Comparison of ENCODE assay signal across 19 cellular contexts in the genomic region with DNA sequence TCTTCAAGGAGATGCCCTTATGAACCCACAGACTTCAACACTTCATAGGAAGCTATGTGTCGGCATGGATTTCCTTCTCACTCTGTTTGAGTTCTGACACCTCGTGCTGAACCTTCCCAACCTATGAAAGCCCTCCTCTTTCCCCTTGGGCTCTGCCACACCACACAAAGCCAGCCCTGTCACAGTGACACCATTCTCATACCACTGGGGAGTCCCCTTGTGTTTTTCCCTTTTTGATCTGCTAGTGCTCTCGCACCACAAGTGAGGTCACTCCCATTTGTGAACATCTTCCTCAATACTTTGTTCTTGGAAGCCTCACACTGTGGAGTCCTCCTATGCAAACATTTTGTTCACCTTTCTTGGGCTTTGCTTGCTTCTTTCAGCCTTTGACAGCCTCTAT.
A peak's percentile ranks its signal among the peaks of the same experiment; 100 is the strongest.
DNase-seq lines count a peak whose midpoint lies in the region; ATAC-seq and TF ChIP-seq lines count a peak whose summit lies in the region.
"Had no signal": no experiment of that assay in that cellular context is flagged by ENCODE, and none has a peak within 500 bp of the region (broad histone marks: within the 10 kb centered on the region; RNA-seq: fewer than 3 reads in every experiment).

No MANE protein-coding gene starts in this region.

- no peaks in the 10 kb centered on the region for H3K36me3 ChIP-seq in trophoblast cell (ENCODE audit: control insufficient read depth in 1 of 2, insufficient read depth in 2 of 2, low read length in 2 of 2)
- H3K36me3 ChIP-seq in esophagus squamous epithelium = no peaks in the 10 kb centered on the region
- H3K36me3 ChIP-seq: BLaER1 treated with 17β-estradiol and CSF1 and Interleukin-3, amounts not matched to agents 10 nM and 100 nM had no signal

- H3K18ac ChIP-seq in trophoblast cell (ENCODE audit: low read length) = no peak overlapping the region

- no peak overlapping the region for H2BK5ac ChIP-seq in trophoblast cell (ENCODE audit: low read depth, low read length, poor library complexity)

- H3K4me1 ChIP-seq in trophoblast cell (ENCODE audit: control insufficient read depth in 1 of 2, insufficient read depth in 2 of 2, low read length in 2 of 2) (peaks cover 0 to 2% of the 10 kb centered on the region in 2 experiments), esophagus squamous epithelium (no peaks in the 10 kb centered on the region)
- H3K4me1 ChIP-seq: A549, Caco-2 had no signal

- H3K4ac ChIP-seq in trophoblast cell (ENCODE audit: low read depth, low read length) = no peak overlapping the region

- intact Hi-C loops in esophagus squamous epithelium (cut with DNase I) = no loop called here

- TF ChIP-seq CTCF in esophagus squamous epithelium (IDR thresholded peaks at IDR 0.05) = no peak

- H4K12ac ChIP-seq in trophoblast cell (ENCODE audit: low read depth, low read length) = no peak overlapping the region

- peak overlapping the region; percentile 64 for H3K23ac ChIP-seq in trophoblast cell (ENCODE audit: low read length)

- H2AK5ac ChIP-seq in trophoblast cell (ENCODE audit: low read length) = no peak overlapping the region

- H3K27ac ChIP-seq in trophoblast cell (ENCODE audit: low read depth, low read length) (no peak overlapping the region), esophagus squamous epithelium (no peak overlapping the region)
- H3K27ac ChIP-seq: 22Rv1; A549; BLaER1 treated with 17β-estradiol and CSF1 and Interleukin-3, amounts not matched to agents 10 nM and 100 nM; C4-2B had no signal

- no peak overlapping the region for H3K4me2 ChIP-seq in trophoblast cell (ENCODE audit: low read length)
- H3K4me2 ChIP-seq: A549; BLaER1 treated with 17β-estradiol and CSF1 and Interleukin-3, amounts not matched to agents 10 nM and 100 nM had no signal

- no peak overlapping the region for H3K9ac ChIP-seq in trophoblast cell (ENCODE audit: low read length)
- H3K9ac ChIP-seq: BLaER1 treated with 17β-estradiol and CSF1 and Interleukin-3, amounts not matched to agents 10 nM and 100 nM had no signal

- H3K27me3 ChIP-seq in trophoblast cell (ENCODE audit: insufficient read depth, low read length) (no peaks in the 10 kb centered on the region), esophagus squamous epithelium (no peaks in the 10 kb centered on the region)
- H3K27me3 ChIP-seq: BLaER1 treated with 17β-estradiol and CSF1 and Interleukin-3, amounts not matched to agents 10 nM and 100 nM had no signal

- DNase-seq in trophoblast cell = no peak
- DNase-seq in DMS53 (lab: John Stamatoyannopoulos, UW) = no peak
- no peak for DNase-seq in esophagus squamous epithelium (lab: John Stamatoyannopoulos, UW)
- DNase-seq: AML-193; Caco-2; Calu3; CD4-positive, alpha-beta T cell; CD8-positive, alpha-beta T cell; DMS79; DND-41; EL; GDM1 had no signal

- no peaks in the 10 kb centered on the region for H3K79me2 ChIP-seq in trophoblast cell (ENCODE audit: control insufficient read depth, insufficient read depth, low read length, poor library complexity)

- no CpG with 5 or more reads among the region's 3 CpGs for WGBS in trophoblast cell (ENCODE audit: extremely low coverage, insufficient coverage, insufficient read length)
- 64 to 83% methylated on average over 2 to 3 of the region's 3 CpGs for WGBS in esophagus squamous epithelium, 2 donors

- ATAC-seq in GM18868 (IDR thresholded peaks at IDR 0.05; ENCODE audit: unreplicated experiment) (peak; percentile 80), HG03432 (IDR thresholded peaks at IDR 0.05; ENCODE audit: unreplicated experiment) (peak; percentile 61)
- ATAC-seq: A549; CD8-positive, alpha-beta T cell; GM12878 had no signal

- no peak overlapping the region for H2BK120ac ChIP-seq in trophoblast cell (ENCODE audit: insufficient read depth, low read length, poor library complexity)

- H3K4me3 ChIP-seq in trophoblast cell (ENCODE audit: low read depth, low read length) = no peak overlapping the region
- no peak overlapping the region for H3K4me3 ChIP-seq in esophagus squamous epithelium
- H3K4me3 ChIP-seq: A549; BLaER1 treated with 17β-estradiol and CSF1 and Interleukin-3, amounts not matched to agents 10 nM and 100 nM; GM12878 had no signal

- no peak overlapping the region for H2BK12ac ChIP-seq in trophoblast cell (ENCODE audit: low read length)

- no peak overlapping the region for H4K91ac ChIP-seq in trophoblast cell (ENCODE audit: low read depth, low read length)

- H3K14ac ChIP-seq in trophoblast cell (ENCODE audit: low read length) = no peak overlapping the region

- H3K9me3 ChIP-seq in trophoblast cell (ENCODE audit: insufficient read depth, low read depth, low read length) = no peaks in the 10 kb centered on the region
- no peaks in the 10 kb centered on the region for H3K9me3 ChIP-seq in esophagus squamous epithelium
- H3K9me3 ChIP-seq: A549; BLaER1 treated with 17β-estradiol and CSF1 and Interleukin-3, amounts not matched to agents 10 nM and 100 nM; Caco-2 had no signal

- no peaks in the 10 kb centered on the region for H3K79me1 ChIP-seq in trophoblast cell (ENCODE audit: low read length)

- TF ChIP-seq POLR2A in esophagus squamous epithelium (IDR thresholded peaks at IDR 0.05) = no peak

- H2AFZ ChIP-seq in trophoblast cell (ENCODE audit: insufficient read depth, low read length, poor library complexity) = no peak overlapping the region

- H4K8ac ChIP-seq in trophoblast cell (ENCODE audit: low read depth, low read length) = no peak overlapping the region
